ENCODE assay signal across 1 cellular context in genomic region chr14:55107766-55108554, GRCh38.
TF ChIP-seq lines count a peak whose summit lies in the region.

No MANE protein-coding gene starts in this region.

TF ChIP-seq in HEK293, 187 proteins besides CTCF, POLR2A, EP300 and RAD21 (continued from another document):
- TF ChIP-seq GLI2 (tag by site-specific recombination; IDR thresholded peaks at IDR 0.05; ENCODE audit: borderline replicate concordance, low read depth) (no peak), ZNF585B (tag by site-specific recombination; IDR thresholded peaks at IDR 0.05) (no peak), AEBP2 (tag by site-specific recombination; IDR thresholded peaks at IDR 0.05; ENCODE audit: borderline replicate concordance) (no peak), ZNF157 (tag by site-specific recombination; IDR thresholded peaks at IDR 0.05) (no peak), ZNF19 (tag by site-specific recombination; IDR thresholded peaks at IDR 0.05; ENCODE audit: low read depth) (no peak), PRDM6 (tag by site-specific recombination; IDR thresholded peaks at IDR 0.05) (no peak), ZNF404 (tag by site-specific recombination; IDR thresholded peaks at IDR 0.05) (no peak), ZNF335 (tag by site-specific recombination; conservative IDR thresholded peaks at IDR 0.05) (peak; percentile 86)
